ENCODE assay signal across 11 cellular contexts in genomic region chr11:102420547-102420946, GRCh38.
DNase-seq lines count a peak whose midpoint lies in the region; ATAC-seq and TF ChIP-seq lines count a peak whose summit lies in the region.
"Had no signal": no experiment of that assay in that cellular context is flagged by ENCODE, and none has a peak within 500 bp of the region (broad histone marks: within the 10 kb centered on the region; RNA-seq: fewer than 3 reads in every experiment).

No MANE protein-coding gene starts in this region.

- no peaks in the 10 kb centered on the region for H3K27me3 Mint-ChIP-seq in nephron (ENCODE audit: low read depth)

- peaks cover 21% of the 10 kb centered on the region for H3K9me3 Mint-ChIP-seq in nephron

- TF ChIP-seq CTCF in nephron (IDR thresholded peaks at IDR 0.05; ENCODE audit: unreplicated experiment in 3 of 3) (no peak), GM10248 (IDR thresholded peaks at IDR 0.05; ENCODE audit: control extremely low read depth, extremely low read depth, low read depth, missing control alignments) (no peak)

- H3K27ac Mint-ChIP-seq in nephron, result peak overlapping the region; percentile 71 to 81 (median 74)

- POLR2A ChIA-PET in GM10248 (lab: Yijun Ruan, JAX), result interaction anchor here (1.0 kb wide), 1 partner anchor 13 kb away, joined by 5 read pairs; no protein-coding TSS in a partner anchor

- peak; percentile 71 to 73 for ATAC-seq in activated CD4-positive, CD25-positive, alpha-beta regulatory T cell treated with anti-CD3 and anti-CD28 coated beads, Interleukin-2, amount 50 U/mL, for 24 hours
- ATAC-seq in GM21717 (IDR thresholded peaks at IDR 0.05; ENCODE audit: unreplicated experiment) (peak; percentile 72), HG03469 (IDR thresholded peaks at IDR 0.05; ENCODE audit: unreplicated experiment) (peak; percentile 76), HG03025 (IDR thresholded peaks at IDR 0.05; ENCODE audit: low FRiP score, unreplicated experiment) (no peak)

- CTCF ChIA-PET in GM10248 (lab: Yijun Ruan, JAX), result interaction anchor here (0.8 to 9.6 kb wide), 7 partner anchors 10 to 193 kb away, joined by 3 to 73 read pairs (median 5); no protein-coding TSS in a partner anchor

- DNase-seq in activated CD4-positive, CD25-positive, alpha-beta regulatory T cell (lab: John Stamatoyannopoulos, UW), result no peak
- no peak for DNase-seq in GM10248 (ENCODE audit: extremely low spot score)
- DNase-seq in D341Med (ENCODE audit: low spot score), result no peak
- DNase-seq: activated CD8-positive, alpha-beta memory T cell treated with anti-CD3 and anti-CD28 coated beads, Interleukin-2, amount 50 U/mL, for 48 hours; MM.1S; tibial artery had no signal

- H3K36me3 Mint-ChIP-seq in nephron (ENCODE audit: low read depth), result peaks cover 41% of the 10 kb centered on the region

- H3K4me3 Mint-ChIP-seq in nephron, result no peak overlapping the region

- peaks cover 40% of the 10 kb centered on the region for H3K4me1 Mint-ChIP-seq in nephron
